28 cellular contexts compared by ENCODE assay signal in the genomic region with DNA sequence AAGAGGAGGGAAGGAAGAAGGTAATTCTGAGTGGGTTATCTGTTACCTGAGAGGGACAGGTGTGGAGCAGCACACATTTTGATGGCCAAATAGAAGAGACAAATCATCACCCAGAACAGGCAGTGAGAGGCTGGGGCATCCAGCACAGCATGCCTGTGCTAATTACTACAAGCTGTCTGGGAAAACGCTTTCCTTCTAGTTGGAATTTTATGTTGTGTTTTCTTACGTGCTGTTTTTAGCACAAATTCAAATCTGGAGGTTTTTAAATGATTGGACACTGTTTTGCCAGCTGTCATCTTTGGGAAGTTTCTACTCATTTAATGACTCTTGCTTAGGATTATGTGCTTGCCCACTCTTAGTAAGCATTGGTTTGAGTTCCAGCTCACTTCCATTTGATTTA.
"Had no signal": no experiment of that assay in that cellular context is flagged by ENCODE, and none has a peak within 500 bp of the region (broad histone marks: within the 10 kb centered on the region; RNA-seq: fewer than 3 reads in every experiment).

No MANE protein-coding gene starts in this region.

- H3K36me3 Mint-ChIP-seq: activated naive CD4-positive, alpha-beta T cell treated with anti-CD3 and anti-CD28 coated beads, Interleukin-2, amount 10 ng/mL, durations not matched to agents 7 days and 5 days; activated naive CD4-positive, alpha-beta T cell treated with anti-CD3 and anti-CD28 coated beads, Interleukin-2, amount 50 U/mL, for 72 hours; activated naive CD8-positive, alpha-beta T cell treated with anti-CD3 and anti-CD28 coated beads, Interleukin-2, amount 10 ng/mL, durations not matched to agents 7 days and 5 days had no signal

- H3K27ac Mint-ChIP-seq: activated B cell treated with CpG ODN at 0.5 μM for 24 hours; activated CD4-positive, alpha-beta memory T cell treated with anti-CD3 and anti-CD28 coated beads, Interleukin-2, amount 10 ng/mL, durations not matched to agents 7 days and 5 days; activated CD4-positive, alpha-beta T cell treated with anti-CD3 and anti-CD28 coated beads for 36 hours; activated CD4-positive, alpha-beta T cell treated with anti-CD3 and anti-CD28 coated beads, Interleukin-2, amount 10 ng/mL, durations not matched to agents 24 days and 14 days; activated naive CD4-positive, alpha-beta T cell treated with anti-CD3 and anti-CD28 coated beads, Interleukin-2, amount 10 ng/mL, durations not matched to agents 7 days and 5 days; activated naive CD4-positive, alpha-beta T cell treated with anti-CD3 and anti-CD28 coated beads, Interleukin-2, amount 50 U/mL, for 72 hours; activated naive CD8-positive, alpha-beta T cell treated with anti-CD3 and anti-CD28 coated beads, Interleukin-2, amount 10 ng/mL, durations not matched to agents 7 days and 5 days; activated T-cell treated with anti-CD3 and anti-CD28 coated beads, Interleukin-2, amount 50 U/mL, for 24 hours; activated T-cell treated with anti-CD3 and anti-CD28 coated beads, Interleukin-2, amount 50 U/mL, for 72 hours; brain had no signal

- H3K36me3 ChIP-seq: breast epithelium, cardiac muscle cell, colonic mucosa, esophagus squamous epithelium had no signal

- H3K27me3 Mint-ChIP-seq: activated B cell treated with CpG ODN at 0.5 μM for 24 hours; activated CD4-positive, alpha-beta memory T cell treated with anti-CD3 and anti-CD28 coated beads, Interleukin-2, amount 10 ng/mL, durations not matched to agents 7 days and 5 days; activated CD4-positive, alpha-beta T cell treated with anti-CD3 and anti-CD28 coated beads for 36 hours; activated T-cell treated with anti-CD3 and anti-CD28 coated beads, Interleukin-2, amount 50 U/mL, for 24 hours; brain had no signal

- H3K9me3 Mint-ChIP-seq: activated B cell treated with CpG ODN at 0.5 μM for 24 hours; activated CD4-positive, alpha-beta memory T cell treated with anti-CD3 and anti-CD28 coated beads, Interleukin-2, amount 10 ng/mL, durations not matched to agents 7 days and 5 days; activated naive CD4-positive, alpha-beta T cell treated with anti-CD3 and anti-CD28 coated beads, Interleukin-2, amount 10 ng/mL, durations not matched to agents 7 days and 5 days; activated naive CD4-positive, alpha-beta T cell treated with anti-CD3 and anti-CD28 coated beads, Interleukin-2, amount 50 U/mL, for 72 hours; activated naive CD8-positive, alpha-beta T cell treated with anti-CD3 and anti-CD28 coated beads, Interleukin-2, amount 10 ng/mL, durations not matched to agents 7 days and 5 days; activated T-cell treated with anti-CD3 and anti-CD28 coated beads, Interleukin-2, amount 50 U/mL, for 24 hours; activated T-cell treated with anti-CD3 and anti-CD28 coated beads, Interleukin-2, amount 50 U/mL, for 72 hours; brain had no signal

- ATAC-seq: activated CD4-positive, alpha-beta T cell treated with anti-CD3 and anti-CD28 coated beads for 36 hours; activated naive CD4-positive, alpha-beta T cell treated with anti-CD3 and anti-CD28 coated beads, Interleukin-2, amount 50 U/mL, for 72 hours; activated T-cell treated with anti-CD3 and anti-CD28 coated beads, Interleukin-2, amount 50 U/mL, for 72 hours had no signal

- H3K4me1 ChIP-seq: breast epithelium, colonic mucosa, esophagus squamous epithelium had no signal

- H3K27me3 ChIP-seq: ascending aorta, breast epithelium, cardiac muscle cell, colonic mucosa, esophagus squamous epithelium had no signal

- H3K4me3 ChIP-seq: ascending aorta, breast epithelium, cardiac muscle cell, colonic mucosa, esophagus squamous epithelium had no signal

- H3K9me3 ChIP-seq: ascending aorta, breast epithelium, colonic mucosa, esophagus squamous epithelium had no signal

- H3K4me3 Mint-ChIP-seq: activated B cell treated with CpG ODN at 0.5 μM for 24 hours; activated CD4-positive, alpha-beta memory T cell treated with anti-CD3 and anti-CD28 coated beads, Interleukin-2, amount 10 ng/mL, durations not matched to agents 7 days and 5 days; activated CD4-positive, alpha-beta T cell treated with anti-CD3 and anti-CD28 coated beads for 36 hours; activated CD4-positive, alpha-beta T cell treated with anti-CD3 and anti-CD28 coated beads, Interleukin-2, amount 10 ng/mL, durations not matched to agents 24 days and 14 days; activated naive CD4-positive, alpha-beta T cell treated with anti-CD3 and anti-CD28 coated beads, Interleukin-2, amount 10 ng/mL, durations not matched to agents 7 days and 5 days; activated naive CD8-positive, alpha-beta T cell treated with anti-CD3 and anti-CD28 coated beads, Interleukin-2, amount 10 ng/mL, durations not matched to agents 7 days and 5 days; activated T-cell treated with anti-CD3 and anti-CD28 coated beads, Interleukin-2, amount 50 U/mL, for 24 hours; activated T-cell treated with anti-CD3 and anti-CD28 coated beads, Interleukin-2, amount 50 U/mL, for 72 hours; brain had no signal

- H3K27ac ChIP-seq: ascending aorta, breast epithelium, cardiac muscle cell, colonic mucosa, epithelial cell of prostate, esophagus squamous epithelium, VCaP had no signal

- H3K4me1 Mint-ChIP-seq: activated B cell treated with CpG ODN at 0.5 μM for 24 hours; activated CD4-positive, alpha-beta T cell treated with anti-CD3 and anti-CD28 coated beads for 36 hours; activated CD4-positive, alpha-beta T cell treated with anti-CD3 and anti-CD28 coated beads, Interleukin-2, amount 10 ng/mL, durations not matched to agents 24 days and 14 days; activated naive CD4-positive, alpha-beta T cell treated with anti-CD3 and anti-CD28 coated beads, Interleukin-2, amount 10 ng/mL, durations not matched to agents 7 days and 5 days; activated naive CD8-positive, alpha-beta T cell treated with anti-CD3 and anti-CD28 coated beads, Interleukin-2, amount 10 ng/mL, durations not matched to agents 7 days and 5 days had no signal

- DNase-seq: activated B cell treated with CpG ODN at 0.5 μM for 24 hours; activated CD4-positive, alpha-beta memory T cell treated with anti-CD3 and anti-CD28 coated beads, Interleukin-2, amount 10 ng/mL, durations not matched to agents 7 days and 5 days; activated CD4-positive, alpha-beta T cell treated with anti-CD3 and anti-CD28 coated beads for 36 hours; activated CD4-positive, alpha-beta T cell treated with anti-CD3 and anti-CD28 coated beads, Interleukin-2, amount 10 ng/mL, durations not matched to agents 24 days and 14 days; activated CD4-positive, alpha-beta T cell treated with anti-CD3 and anti-CD28 coated beads, Interleukin-2, amount 50 U/mL, for 4 hours; activated CD4-positive, CD25-positive, alpha-beta regulatory T cell treated with anti-CD3 and anti-CD28 coated beads, Interleukin-2, amount 50 U/mL, for 72 hours; activated gamma-delta T cell; activated naive CD4-positive, alpha-beta T cell; activated naive CD4-positive, alpha-beta T cell treated with anti-CD3 and anti-CD28 coated beads, Interleukin-2, amount 10 ng/mL, durations not matched to agents 7 days and 5 days; activated naive CD8-positive, alpha-beta T cell treated with anti-CD3 and anti-CD28 coated beads, Interleukin-2, amount 10 ng/mL, durations not matched to agents 7 days and 5 days; activated T-cell treated with anti-CD3 and anti-CD28 coated beads for 4 hours; activated T-cell treated with anti-CD3 and anti-CD28 coated beads, Interleukin-2, amount 50 U/mL, for 24 hours; activated T-cell treated with anti-CD3 and anti-CD28 coated beads, Interleukin-2, amount 50 U/mL, for 72 hours; central memory CD4-positive, alpha-beta T cell; cerebellar nuclear complex; colonic mucosa; effector CD8-positive, alpha-beta T cell; esophagus squamous epithelium; foreskin fibroblast; head of caudate nucleus; T-helper 2 cell had no signal
